ENCODE assay signal across 1 cellular context in genomic region chr19:39876486-39876885, GRCh38. TPM values are rescaled to one million over a fixed set of nuclear protein-coding genes. Genes with fewer than 3 reads are reported as not detected.
"Had no signal": no experiment of that assay in that cellular context is flagged by ENCODE, and none has a peak within 500 bp of the region (broad histone marks: within the 10 kb centered on the region; RNA-seq: fewer than 3 reads in every experiment).

No MANE protein-coding gene starts in this region.

RNA-seq across cellular contexts. Expression of gene FCGBP, which starts 57.9 kb away (rescaled TPM):
- polyA plus RNA-seq: cardiac muscle cell had no signal
